16 cellular contexts compared by ENCODE assay signal in genomic region chr11:47991894-47992293, GRCh38. TPM values are rescaled to one million over a fixed set of nuclear protein-coding genes. Genes with fewer than 3 reads are reported as not detected.
A peak's percentile ranks its signal among the peaks of the same experiment; 100 is the strongest.
DNase-seq lines count a peak whose midpoint lies in the region; ATAC-seq and TF ChIP-seq lines count a peak whose summit lies in the region.
"Had no signal": no experiment of that assay in that cellular context is flagged by ENCODE, and none has a peak within 500 bp of the region (broad histone marks: within the 10 kb centered on the region; RNA-seq: fewer than 3 reads in every experiment).

No MANE protein-coding gene starts in this region.

- H3K4me3 ChIP-seq in mucosa of descending colon = no peak overlapping the region
- H3K4me3 ChIP-seq in gastroesophageal sphincter = no peak overlapping the region
- H3K4me3 ChIP-seq: SJCRH30 had no signal

- no peaks in the 10 kb centered on the region for H3K9me3 Mint-ChIP-seq in stimulated activated naive CD8-positive, alpha-beta T cell treated with anti-CD3 and anti-CD28 coated beads, Interleukin-15, amount 100 ng/mL, for 72 hours
- H3K9me3 Mint-ChIP-seq in activated T-helper 17 cell treated with anti-CD3 and anti-CD28 coated beads, Interleukin-2, amount 50 U/mL, for 72 hours = no peaks in the 10 kb centered on the region
- H3K9me3 Mint-ChIP-seq: CD8-positive, alpha-beta memory T cell; naive B cell had no signal

- TF ChIP-seq EP300 in gastroesophageal sphincter (IDR thresholded peaks at IDR 0.05) = no peak

- H3K36me3 Mint-ChIP-seq in activated T-helper 17 cell treated with anti-CD3 and anti-CD28 coated beads, Interleukin-2, amount 50 U/mL, for 72 hours (ENCODE audit: low read depth) = peaks cover 5% of the 10 kb centered on the region
- H3K36me3 Mint-ChIP-seq: naive B cell had no signal

- H3K27ac Mint-ChIP-seq in stimulated activated naive CD8-positive, alpha-beta T cell treated with anti-CD3 and anti-CD28 coated beads, Interleukin-15, amount 100 ng/mL, for 72 hours = peak overlapping the region; percentile 27 to 92
- peak overlapping the region; percentile 83 for H3K27ac Mint-ChIP-seq in activated T-helper 17 cell treated with anti-CD3 and anti-CD28 coated beads, Interleukin-2, amount 50 U/mL, for 72 hours

- no peaks in the 10 kb centered on the region for H3K36me3 ChIP-seq in mucosa of descending colon (ENCODE audit: low read depth)
- no peaks in the 10 kb centered on the region for H3K36me3 ChIP-seq in gastroesophageal sphincter
- H3K36me3 ChIP-seq: SJCRH30 had no signal

- no peaks in the 10 kb centered on the region for H3K27me3 ChIP-seq in gastroesophageal sphincter
- H3K27me3 ChIP-seq: foreskin keratinocyte, SJCRH30 had no signal

- peaks cover 48% of the 10 kb centered on the region for H3K4me1 ChIP-seq in mucosa of descending colon (ENCODE audit: low read depth)
- H3K4me1 ChIP-seq in gastroesophageal sphincter = peaks cover 0 to 13% (median 0%) of the 10 kb centered on the region in 3 donors
- H3K4me1 ChIP-seq: foreskin keratinocyte, SJCRH30 had no signal

- ATAC-seq in stimulated activated naive CD8-positive, alpha-beta T cell treated with anti-CD3 and anti-CD28 coated beads, Interleukin-15, amount 100 ng/mL, for 72 hours = no peak
- ATAC-seq in stimulated activated naive CD8-positive, alpha-beta T cell treated with anti-CD3 and anti-CD28 coated beads, Interleukin-15, Interleukin-2, amounts not matched to agents 100 U/mL and 50 U/mL, for 24 hours = no peak
- peak; percentile 40 for ATAC-seq in activated T-helper 17 cell treated with anti-CD3 and anti-CD28 coated beads, Interleukin-2, amount 50 U/mL, for 72 hours (replicated peaks)
- peak; percentile 45 for ATAC-seq in mucosa of descending colon
- no peak for ATAC-seq in GM18505 (IDR thresholded peaks at IDR 0.05; ENCODE audit: unreplicated experiment)
- no peak for ATAC-seq in GM19023 (IDR thresholded peaks at IDR 0.05; ENCODE audit: unreplicated experiment)
- no peak for ATAC-seq in gastroesophageal sphincter
- ATAC-seq: sciatic nerve had no signal

- no peak for DNase-seq in stimulated activated naive CD8-positive, alpha-beta T cell treated with anti-CD3 and anti-CD28 coated beads, Interleukin-15, amount 100 ng/mL, for 72 hours
- no peak for DNase-seq in stimulated activated naive CD8-positive, alpha-beta T cell treated with anti-CD3 and anti-CD28 coated beads, Interleukin-15, Interleukin-2, amounts not matched to agents 100 U/mL and 50 U/mL, for 24 hours
- DNase-seq in mucosa of descending colon (no peak), Ammon's horn (ENCODE audit: low spot score) (no peak)
- DNase-seq: activated T-cell treated with anti-CD3 and anti-CD28 coated beads, Interleukin-2, amount 50 U/mL, for 48 hours; CD8-positive, alpha-beta memory T cell; effector CD8-positive, alpha-beta T cell; GDM1; naive B cell had no signal

- no peak overlapping the region for H3K4me3 Mint-ChIP-seq in stimulated activated naive CD8-positive, alpha-beta T cell treated with anti-CD3 and anti-CD28 coated beads, Interleukin-15, amount 100 ng/mL, for 72 hours
- H3K4me3 Mint-ChIP-seq in activated T-helper 17 cell treated with anti-CD3 and anti-CD28 coated beads, Interleukin-2, amount 50 U/mL, for 72 hours = peak overlapping the region; percentile 72

- no peaks in the 10 kb centered on the region for H3K27me3 Mint-ChIP-seq in stimulated activated naive CD8-positive, alpha-beta T cell treated with anti-CD3 and anti-CD28 coated beads, Interleukin-15, amount 100 ng/mL, for 72 hours
- H3K27me3 Mint-ChIP-seq in activated T-helper 17 cell treated with anti-CD3 and anti-CD28 coated beads, Interleukin-2, amount 50 U/mL, for 72 hours = no peaks in the 10 kb centered on the region
- H3K27me3 Mint-ChIP-seq: CD8-positive, alpha-beta memory T cell; naive B cell had no signal

- TF ChIP-seq POLR2A in GM18505 (IDR thresholded peaks at IDR 0.05; ENCODE audit: borderline replicate concordance, extremely low read depth, insufficient read depth, insufficient read length) (no peak), gastroesophageal sphincter (IDR thresholded peaks at IDR 0.05) (no peak)

- WGBS in gastroesophageal sphincter (ENCODE audit: low coverage in 1 of 2), 2 donors = 68 to 100% methylated on average over 3 to 4 of the region's 6 CpGs

- peaks cover 55% of the 10 kb centered on the region for H3K4me1 Mint-ChIP-seq in stimulated activated naive CD8-positive, alpha-beta T cell treated with anti-CD3 and anti-CD28 coated beads, Interleukin-15, amount 100 ng/mL, for 72 hours
- peaks cover 15% of the 10 kb centered on the region for H3K4me1 Mint-ChIP-seq in activated T-helper 17 cell treated with anti-CD3 and anti-CD28 coated beads, Interleukin-2, amount 50 U/mL, for 72 hours

- H3K9me3 ChIP-seq in mucosa of descending colon (no peaks in the 10 kb centered on the region), gastroesophageal sphincter (no peaks in the 10 kb centered on the region)
- H3K9me3 ChIP-seq: SJCRH30 had no signal

- TF ChIP-seq CTCF in mucosa of descending colon (IDR thresholded peaks at IDR 0.05) = no peak
- no peak for TF ChIP-seq CTCF in gastroesophageal sphincter (IDR thresholded peaks at IDR 0.05)

- H3K27ac ChIP-seq in gastroesophageal sphincter = no peak overlapping the region
- H3K27ac ChIP-seq: foreskin keratinocyte, SJCRH30 had no signal

- intact Hi-C loops in mucosa of descending colon (cut with DNase I, micrococcal nuclease) = no loop called here

RNA-seq across cellular contexts. Expression of gene PTPRJ, which starts 11.5 kb away (rescaled TPM):
- total RNA-seq in activated T-helper 17 cell treated with anti-CD3 and anti-CD28 coated beads, Interleukin-2, amount 50 U/mL, for 72 hours = 10 to 100 TPM; 36.1 to 52.8 TPM
- 10 to 100 TPM; 27.8 to 54.6 (median 44.0) TPM for total RNA-seq in mucosa of descending colon
- 10 to 100 TPM in 2 of 4 donors, 1 to 10 TPM in 2; 5.4 to 13.5 (median 10.5) TPM for total RNA-seq in gastroesophageal sphincter

Comparison
In these comparisons a context has a peak if more than half of its experiments do, and no peak if none do; other contexts are left out.
1. ATAC-seq: peak in activated T-helper 17 cell treated with anti-CD3 and anti-CD28 coated beads, Interleukin-2, amount 50 U/mL, for 72 hours (single experiment) and mucosa of descending colon (single experiment); none in stimulated activated naive CD8-positive, alpha-beta T cell treated with anti-CD3 and anti-CD28 coated beads, Interleukin-15, amount 100 ng/mL, for 72 hours (single experiment), stimulated activated naive CD8-positive, alpha-beta T cell treated with anti-CD3 and anti-CD28 coated beads, Interleukin-15, Interleukin-2, amounts not matched to agents 100 U/mL and 50 U/mL, for 24 hours (single experiment), GM18505 (single experiment), GM19023 (single experiment) and gastroesophageal sphincter (single experiment).